12 cellular contexts compared by ENCODE assay signal in the genomic region with DNA sequence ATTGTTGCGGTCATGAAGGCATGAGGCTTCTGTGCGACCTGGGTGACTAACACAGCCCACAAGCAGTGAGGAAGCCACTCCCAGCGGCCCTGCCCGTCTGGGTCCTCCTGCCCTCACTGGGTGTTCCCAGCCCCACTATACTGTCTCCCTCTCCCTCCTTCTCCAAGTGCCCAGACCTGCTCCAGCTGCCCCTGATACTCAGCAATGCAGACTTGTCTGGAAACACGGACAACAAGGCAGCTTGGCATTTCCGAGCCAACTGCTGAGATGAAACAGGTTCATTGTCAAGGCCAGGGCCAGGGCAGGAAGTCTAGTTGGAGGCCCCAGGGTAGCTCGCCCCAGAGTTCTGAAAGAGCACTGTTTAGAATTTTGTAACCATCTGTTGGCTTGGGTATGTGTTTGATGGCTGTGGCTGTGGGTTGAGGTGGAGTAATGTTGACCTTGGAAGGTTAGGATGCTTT.
DNase-seq lines count a peak whose midpoint lies in the region; ATAC-seq and TF ChIP-seq lines count a peak whose summit lies in the region.
"Had no signal": no experiment of that assay in that cellular context is flagged by ENCODE, and none has a peak within 500 bp of the region (broad histone marks: within the 10 kb centered on the region; RNA-seq: fewer than 3 reads in every experiment).

No MANE protein-coding gene starts in this region.

- H3K27me3 Mint-ChIP-seq in mesothelial cell of epicardium (ENCODE audit: low read depth) = no peaks in the 10 kb centered on the region

- H3K27ac ChIP-seq in right lobe of liver = peak overlapping the region in 1 of 3 donors; percentile 56
- H3K27ac ChIP-seq: ascending aorta had no signal

- DNase-seq in H4 (ENCODE audit: low spot score) (peak; percentile 36), NB4 (ENCODE audit: low read depth) (peak; percentile 21), amniotic epithelial cell (ENCODE audit: low read depth) (peak; percentile 35), right lobe of liver (peak in 2 of 3 donors; percentile 71 to 81), NCI-H2171 (lab: John Stamatoyannopoulos, UW) (no peak), mesothelial cell of epicardium (ENCODE audit: low spot score in 2 of 2, unreplicated experiment in 2 of 2) (no peak)
- DNase-seq: mesenchymal stem cell, NCI-H1105, NCI-H524 treated with DMSO at 0.1 percent for 48 hours had no signal

- H3K9me3 ChIP-seq in right lobe of liver = no peaks in the 10 kb centered on the region
- H3K9me3 ChIP-seq: ascending aorta had no signal

- peak in 3 of 4 donors; percentile 56 to 81 (median 57) for ATAC-seq in right lobe of liver
- no peak for ATAC-seq in HG02798 (IDR thresholded peaks at IDR 0.05; ENCODE audit: poor library complexity, unreplicated experiment)

- no peak for TF ChIP-seq CTCF in NB4 (IDR thresholded peaks at IDR 0.05; ENCODE audit: low read depth, low read length)
- TF ChIP-seq CTCF in right lobe of liver (IDR thresholded peaks at IDR 0.05) = no peak
- TF ChIP-seq CTCF in mesothelial cell of epicardium (IDR thresholded peaks at IDR 0.05; ENCODE audit: unreplicated experiment) = no peak

- no peaks in the 10 kb centered on the region for H3K27me3 ChIP-seq in right lobe of liver
- H3K27me3 ChIP-seq: ascending aorta had no signal

- H3K4me1 ChIP-seq in right lobe of liver = peaks cover 0 to 31% (median 0%) of the 10 kb centered on the region in 4 donors

- H3K9me3 Mint-ChIP-seq in mesothelial cell of epicardium = no peaks in the 10 kb centered on the region

- no peaks in the 10 kb centered on the region for H3K36me3 ChIP-seq in right lobe of liver
- H3K36me3 ChIP-seq: ascending aorta had no signal

- H3K4me1 Mint-ChIP-seq in mesothelial cell of epicardium = peaks cover 9% of the 10 kb centered on the region

- no peak overlapping the region for H3K27ac Mint-ChIP-seq in mesothelial cell of epicardium
- H3K27ac Mint-ChIP-seq: progenitor cell of endocrine pancreas had no signal

- intact Hi-C loops in right lobe of liver (cut with DNase I) = loop anchor here in 1 of 2 donors (10.0 kb wide), 1 partner anchor 165 kb away; no protein-coding TSS in a partner anchor

- no peaks in the 10 kb centered on the region for H3K36me3 Mint-ChIP-seq in mesothelial cell of epicardium

- no peak overlapping the region for H3K4me3 Mint-ChIP-seq in mesothelial cell of epicardium

- H3K4me3 ChIP-seq in NB4 (ENCODE audit: low read depth, low read length) (no peak overlapping the region), right lobe of liver (no peak overlapping the region)
- H3K4me3 ChIP-seq: ascending aorta had no signal

- TF ChIP-seq POLR2A in NB4 (IDR thresholded peaks at IDR 0.05; ENCODE audit: extremely low read depth, insufficient read length) (no peak), right lobe of liver (IDR thresholded peaks at IDR 0.05) (no peak)

- WGBS in right lobe of liver (ENCODE audit: insufficient coverage, low coverage, low lambda C conversion rate, missing lambda C conversion rate) = 22% methylated on average over 2 of the region's 7 CpGs

Comparison
In these comparisons a context has a peak if more than half of its experiments do, and no peak if none do; other contexts are left out.
1. DNase-seq: peak in H4 (single experiment), NB4 (single experiment), amniotic epithelial cell (single experiment) and right lobe of liver (2 of 3); none in NCI-H2171 (single experiment) and mesothelial cell of epicardium (0 of 2).